1 cellular context compared by ENCODE assay signal in genomic region chr5:134873987-134874830, GRCh38.
TF ChIP-seq lines count a peak whose summit lies in the region.

A gene with protein sequence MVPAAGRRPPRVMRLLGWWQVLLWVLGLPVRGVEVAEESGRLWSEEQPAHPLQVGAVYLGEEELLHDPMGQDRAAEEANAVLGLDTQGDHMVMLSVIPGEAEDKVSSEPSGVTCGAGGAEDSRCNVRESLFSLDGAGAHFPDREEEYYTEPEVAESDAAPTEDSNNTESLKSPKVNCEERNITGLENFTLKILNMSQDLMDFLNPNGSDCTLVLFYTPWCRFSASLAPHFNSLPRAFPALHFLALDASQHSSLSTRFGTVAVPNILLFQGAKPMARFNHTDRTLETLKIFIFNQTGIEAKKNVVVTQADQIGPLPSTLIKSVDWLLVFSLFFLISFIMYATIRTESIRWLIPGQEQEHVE (plus strand): TSS chr5:134874371. CDS start chr5:134874428, 57 bp downstream.

TF ChIP-seq in GM23338, 12 proteins besides CTCF, POLR2A, EP300 and RAD21 (continued from another document):
- no peak for TF ChIP-seq REST (IDR thresholded peaks at IDR 0.05; ENCODE audit: unreplicated experiment)
- TF ChIP-seq NANOG (IDR thresholded peaks at IDR 0.05; ENCODE audit: borderline replicate concordance) = no peak
